9 cellular contexts compared by ENCODE assay signal in the genomic region with DNA sequence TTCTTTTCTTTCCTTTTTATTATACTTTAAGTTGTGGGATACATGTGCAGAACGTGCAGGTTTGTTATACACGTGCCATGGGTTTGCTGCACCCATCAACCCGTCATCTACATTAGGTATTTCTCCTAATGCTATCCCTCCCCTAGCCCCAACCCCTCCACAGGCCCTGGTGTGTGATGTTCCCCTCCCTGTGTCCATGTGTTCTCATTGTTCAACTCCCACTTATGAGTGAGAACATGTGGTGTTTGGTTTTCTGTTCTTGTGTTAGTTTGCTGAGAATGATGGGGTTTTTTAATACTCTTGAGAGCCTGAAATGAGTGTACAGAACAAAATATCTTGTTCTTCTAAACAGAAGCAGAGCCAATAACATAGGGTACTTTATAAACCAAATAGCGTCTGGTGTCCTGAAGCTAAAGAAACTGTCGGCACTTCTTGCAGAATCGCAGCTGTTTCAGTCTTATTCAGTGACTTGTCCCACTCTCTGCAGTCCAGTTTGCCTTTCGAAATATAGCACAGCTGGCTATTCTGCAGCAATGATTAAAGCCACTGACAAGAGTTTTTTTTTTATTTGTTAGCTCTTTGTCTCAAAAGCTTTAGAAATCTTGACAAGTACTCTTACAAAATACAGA. TPM values are rescaled to one million over a fixed set of nuclear protein-coding genes. Genes with fewer than 3 reads are reported as not detected.
A peak's percentile ranks its signal among the peaks of the same experiment; 100 is the strongest.
DNase-seq lines count a peak whose midpoint lies in the region; ATAC-seq and TF ChIP-seq lines count a peak whose summit lies in the region.
"Not testable (repeated sequence)": the region's sequence is repeated elsewhere in the genome, so short reads cannot be mapped to it uniquely, and the experiment has no call there.
"Had no signal": no experiment of that assay in that cellular context is flagged by ENCODE, and none has a peak within 500 bp of the region (broad histone marks: within the 10 kb centered on the region; RNA-seq: fewer than 3 reads in every experiment).

No MANE protein-coding gene starts in this region.

- not testable (repeated sequence) for H2BK120ac ChIP-seq in neuronal stem cell (ENCODE audit: low read depth, low read length)

- not testable (repeated sequence) for H3K23ac ChIP-seq in neuronal stem cell (ENCODE audit: low read depth, low read length, poor library complexity)

- CTCF ChIA-PET in MCF 10A (lab: Yijun Ruan, JAX): interaction anchor here (0.6 to 0.7 kb wide), 2 partner anchors 50 to 136 kb away, joined by 3 read pairs; no protein-coding TSS in a partner anchor

- not testable (repeated sequence) for H3K18ac ChIP-seq in neuronal stem cell (ENCODE audit: low read length)

- H3K9me3 ChIP-seq in neuronal stem cell (replicated peaks in 1 of 2; ENCODE audit: control insufficient read depth in 2 of 2, insufficient read depth in 1 of 2, low read depth in 1 of 2, low read length in 2 of 2); skeletal muscle satellite cell (replicated peaks; ENCODE audit: low read length); upper lobe of left lung: not testable (repeated sequence)

- not testable (repeated sequence) for TF ChIP-seq EP300 in upper lobe of left lung (IDR thresholded peaks at IDR 0.05)

- peak overlapping the region; percentile 21 for H3K27ac Mint-ChIP-seq in MCF 10A (ENCODE audit: low read depth, unreplicated experiment)

- not testable (repeated sequence) for H2BK5ac ChIP-seq in neuronal stem cell (ENCODE audit: low read length)

- TF ChIP-seq CTCF in AG10803 (conservative IDR thresholded peaks at IDR 0.05; ENCODE audit: low read length); MCF 10A (IDR thresholded peaks at IDR 0.05; ENCODE audit: unreplicated experiment); fibroblast of the aortic adventitia (IDR thresholded peaks at IDR 0.05; ENCODE audit: insufficient read depth, low read length); upper lobe of left lung (IDR thresholded peaks at IDR 0.05): not testable (repeated sequence)

- H2BK15ac ChIP-seq in neuronal stem cell (ENCODE audit: low read length): not testable (repeated sequence)

- BruUV-seq in MCF 10A (replicated peaks; lab: Mats Ljungman, UMichigan): not testable (repeated sequence)

- POLR2A ChIA-PET in MCF 10A (lab: Yijun Ruan, JAX): interaction anchor here (0.6 to 1.8 kb wide), 7 partner anchors 17 to 87 kb away, joined by 3 to 14 read pairs (median 3); partner anchors contain the start of gene GASK1B

- peak overlapping the region; percentile 21 for H2AFZ ChIP-seq in neuronal stem cell (ENCODE audit: low read length)

- H3K9ac ChIP-seq in neuronal stem cell (ENCODE audit: low read depth, low read length, poor library complexity): not testable (repeated sequence)
- H3K9ac ChIP-seq in skeletal muscle satellite cell (ENCODE audit: low read depth, low read length): peak overlapping the region; percentile 61

- not testable (repeated sequence) for H2BK12ac ChIP-seq in neuronal stem cell (ENCODE audit: low read length)

- peak; percentile 67 to 82 for ATAC-seq in upper lobe of left lung (ENCODE audit: low FRiP score in 2 of 2)

- not testable (repeated sequence) for H3K27me3 ChIP-seq in neuronal stem cell (ENCODE audit: control insufficient read depth in 3 of 3, insufficient read depth in 3 of 3, low read depth in 1 of 3, low read length in 3 of 3); skeletal muscle satellite cell (ENCODE audit: control insufficient read depth, insufficient read depth, low read length); upper lobe of left lung

- peaks cover 12% of the 10 kb centered on the region for H3K4me1 Mint-ChIP-seq in MCF 10A (ENCODE audit: insufficient read depth, unreplicated experiment)

- not testable (repeated sequence) for H3K27me3 Mint-ChIP-seq in MCF 10A (ENCODE audit: insufficient read depth, unreplicated experiment)

- H3K36me3 Mint-ChIP-seq in MCF 10A (ENCODE audit: insufficient read depth, unreplicated experiment): not testable (repeated sequence)

- H3K4me2 ChIP-seq in neuronal stem cell (ENCODE audit: insufficient read depth, low read length, poor library complexity, severe bottlenecking): not testable (repeated sequence)
- peak overlapping the region; percentile 71 for H3K4me2 ChIP-seq in skeletal muscle satellite cell (ENCODE audit: low read length)

- not testable (repeated sequence) for H4K8ac ChIP-seq in neuronal stem cell (ENCODE audit: low read depth, low read length)

- not testable (repeated sequence) for TF ChIP-seq POLR2A in upper lobe of left lung (IDR thresholded peaks at IDR 0.05)

- not testable (repeated sequence) for H3K79me1 ChIP-seq in neuronal stem cell (ENCODE audit: low read depth, low read length)

- H4K91ac ChIP-seq in neuronal stem cell (ENCODE audit: low read depth, low read length, poor library complexity): not testable (repeated sequence)

- WGBS in neuronal stem cell (ENCODE audit: extremely low coverage in 2 of 2, insufficient read length in 2 of 2, insufficient replicate concordance in 1 of 2), 2 donors: no CpG with 5 or more reads among the region's 7 CpGs
- 43 to 50% methylated on average over 7 of the region's 7 CpGs for WGBS in upper lobe of left lung, 2 donors

- H3K14ac ChIP-seq in neuronal stem cell (ENCODE audit: low read length): not testable (repeated sequence)

- not testable (repeated sequence) for H2AK5ac ChIP-seq in neuronal stem cell (ENCODE audit: low read depth, low read length)

- not testable (repeated sequence) for H3K4me3 Mint-ChIP-seq in MCF 10A (ENCODE audit: unreplicated experiment)

- not testable (repeated sequence) for H3K36me3 ChIP-seq in neuronal stem cell (replicated peaks in 1 of 2; ENCODE audit: control insufficient read depth in 2 of 2, insufficient read depth in 2 of 2, low read length in 2 of 2); skeletal muscle satellite cell (ENCODE audit: insufficient read depth, low read length); upper lobe of left lung

- not testable (repeated sequence) for DNase-seq in AG10803 (ENCODE audit: low read depth); MCF 10A (ENCODE audit: unreplicated experiment); neuronal stem cell (ENCODE audit: low spot score)
- DNase-seq in MV-4-11 (lab: John Stamatoyannopoulos, UW) (peak; percentile 28), fibroblast of the aortic adventitia (ENCODE audit: low read depth) (peak; percentile 96), inferior parietal cortex (ENCODE audit: extremely low spot score) (peak; percentile 54), upper lobe of left lung (peak in 1 of 2 donors; percentile 27)

- H3K4me1 ChIP-seq in neuronal stem cell (ENCODE audit: control insufficient read depth in 2 of 2, insufficient read depth in 1 of 2, low read depth in 1 of 2, low read length in 2 of 2): not testable (repeated sequence)
- H3K4me1 ChIP-seq in skeletal muscle satellite cell (ENCODE audit: control insufficient read depth, insufficient read depth, low read length) (peaks cover 21% of the 10 kb centered on the region), upper lobe of left lung (peaks cover 0 to 11% (median 0%) of the 10 kb centered on the region in 4 donors)

- not testable (repeated sequence) for H3K4ac ChIP-seq in neuronal stem cell (ENCODE audit: low read length)

- H3K9me3 Mint-ChIP-seq in MCF 10A (ENCODE audit: unreplicated experiment): not testable (repeated sequence)

- not testable (repeated sequence) for H3K27ac ChIP-seq in neuronal stem cell (replicated peaks; ENCODE audit: low read length)
- peak overlapping the region in 2 of 4 donors; percentile 48 to 49 for H3K27ac ChIP-seq in upper lobe of left lung

- intact Hi-C loops in MCF 10A (cut with micrococcal nuclease): loop anchor here (5.0 kb wide), 1 partner anchor 52 kb away; the partner anchor contains the start of gene GASK1B

- H3K4me3 ChIP-seq in AG10803 (ENCODE audit: low read length) (peak overlapping the region; percentile 5; the same call in 1 of the 2 replicates), skeletal muscle satellite cell (ENCODE audit: low read length) (peak overlapping the region; percentile 50)
- H3K4me3 ChIP-seq in fibroblast of the aortic adventitia (ENCODE audit: low read depth, low read length); neuronal stem cell (ENCODE audit: low read length in 2 of 2); upper lobe of left lung: not testable (repeated sequence)

RNA-seq across cellular contexts. Expression of gene GASK1B, which starts 52.1 kb away (rescaled TPM):
- total RNA-seq in MCF 10A (2022) (7.2 and 9.7 TPM in 2 replicates), fibroblast of the aortic adventitia (ENCODE audit: low replicate concordance) (22.3 and 37.6 TPM in 2 replicates), upper lobe of left lung (10 to 100 TPM; 12.6 to 35.8 (median 27.1) TPM)
- 0.03 TPM for polyA plus RNA-seq in neuronal stem cell (2013, experiment 1 of 2)
- polyA plus RNA-seq in neuronal stem cell (2013, experiment 2 of 2): 0.01 TPM
- total RNA-seq in skeletal muscle satellite cell (2012; rRNA removed): 27.4 and 50.5 TPM in 2 replicates
- polyA plus RNA-seq: naive thymus-derived CD8-positive, alpha-beta T cell had no signal
